In the genomic region with DNA sequence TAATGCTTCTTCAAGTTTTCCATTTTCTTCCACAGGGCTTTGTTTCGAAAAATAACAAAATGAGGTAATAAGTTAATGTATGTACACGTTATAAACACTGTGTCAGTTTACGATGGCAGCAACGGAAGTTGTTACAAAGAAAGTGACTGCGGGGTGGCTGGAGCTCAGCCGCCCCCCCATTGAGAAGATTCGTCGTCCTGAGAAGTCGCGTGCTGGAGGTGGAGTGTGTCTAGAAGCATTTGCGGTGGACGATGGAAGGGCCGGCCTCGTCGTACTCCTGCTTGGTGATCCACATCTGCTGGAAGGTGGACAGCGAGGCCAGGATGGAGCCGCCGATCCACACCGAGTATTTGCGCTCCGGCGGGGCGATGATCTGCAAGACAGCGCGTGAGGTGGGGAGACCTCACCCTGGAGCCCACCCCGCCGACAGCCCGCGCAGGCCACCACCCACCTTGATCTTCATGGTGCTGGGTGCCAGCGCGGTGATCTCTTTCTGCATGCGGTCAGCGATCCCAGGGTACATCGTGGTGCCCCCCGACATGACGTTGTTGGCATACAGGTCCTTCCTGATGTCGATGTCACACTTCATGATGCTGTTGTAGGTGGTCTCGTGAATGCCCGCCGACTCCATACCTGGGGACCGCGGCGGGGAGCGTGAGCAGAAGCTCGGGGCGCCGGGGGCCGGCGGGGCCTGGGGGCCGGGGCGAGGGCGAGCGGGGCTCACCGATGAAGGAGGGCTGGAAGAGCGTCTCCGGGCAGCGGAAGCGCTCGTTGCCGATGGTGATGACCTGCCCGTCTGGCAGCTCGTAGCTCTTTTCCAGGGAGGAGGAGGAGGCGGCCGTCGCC, we compare ENCODE assay signal across 9 cellular contexts. TPM values are rescaled to one million over a fixed set of nuclear protein-coding genes. Genes with fewer than 3 reads are reported as not detected.
A peak's percentile ranks its signal among the peaks of the same experiment; 100 is the strongest.
DNase-seq lines count a peak whose midpoint lies in the region; ATAC-seq and TF ChIP-seq lines count a peak whose summit lies in the region.
"Had no signal": no experiment of that assay in that cellular context is flagged by ENCODE, and none has a peak within 500 bp of the region (broad histone marks: within the 10 kb centered on the region; RNA-seq: fewer than 3 reads in every experiment).

No MANE protein-coding gene starts in this region.

- WGBS in body of pancreas, 2 donors: 4 to 6% methylated on average over 15 to 59 of the region's 65 CpGs

- peak overlapping the region; percentile 69 for H3K4me3 ChIP-seq in CD4-positive, CD25-positive, alpha-beta regulatory T cell (ENCODE audit: low read depth, low read length)
- peak overlapping the region; percentile 38 for H3K4me3 ChIP-seq in HUES6 (ENCODE audit: low read depth, low read length)
- H3K4me3 ChIP-seq in dorsolateral prefrontal cortex: peak overlapping the region in 57 of 59 donors; percentile 3 to 61 (median 42)
- H3K4me3 ChIP-seq in body of pancreas: no peak overlapping the region

- H3K27me3 Mint-ChIP-seq in CD4-positive, CD25-positive, alpha-beta regulatory T cell: peaks cover 80% of the 10 kb centered on the region
- H3K27me3 Mint-ChIP-seq in nephron (ENCODE audit: low read depth): peaks cover 85% of the 10 kb centered on the region

- DNase-seq in CD4-positive, CD25-positive, alpha-beta regulatory T cell: peak in 1 of 3 donors; percentile 33
- DNase-seq in dorsolateral prefrontal cortex (no peak), body of pancreas (no peak), kidney glomerular epithelial cell (lab: John Stamatoyannopoulos, UW) (no peak), superior temporal gyrus (ENCODE audit: extremely low spot score) (no peak)
- DNase-seq: NCI-H1436 had no signal

- no peaks in the 10 kb centered on the region for H3K36me3 Mint-ChIP-seq in CD4-positive, CD25-positive, alpha-beta regulatory T cell
- peaks cover 6% of the 10 kb centered on the region for H3K36me3 Mint-ChIP-seq in nephron (ENCODE audit: low read depth)

- peaks cover 0 to 2% (median 0%) of the 10 kb centered on the region in 7 donors for H3K9me3 Mint-ChIP-seq in CD4-positive, CD25-positive, alpha-beta regulatory T cell
- peaks cover 4% of the 10 kb centered on the region for H3K9me3 Mint-ChIP-seq in nephron

- no peaks in the 10 kb centered on the region for H3K36me3 ChIP-seq in CD4-positive, CD25-positive, alpha-beta regulatory T cell (ENCODE audit: control insufficient read depth, insufficient read depth, low read length)
- no peaks in the 10 kb centered on the region for H3K36me3 ChIP-seq in HUES6 (ENCODE audit: control insufficient read depth, insufficient read depth, low read length)
- H3K36me3 ChIP-seq in body of pancreas (replicated peaks in 1 of 2; ENCODE audit: insufficient read depth in 1 of 2, low read depth in 2 of 2): no peaks in the 10 kb centered on the region

- TF ChIP-seq POLR2A in body of pancreas (IDR thresholded peaks at IDR 0.05): no peak

- intact Hi-C loops in dorsolateral prefrontal cortex (cut with DNase I) (no loop called here), body of pancreas (cut with DNase I) (no loop called here)

- no peak for ATAC-seq in CD4-positive, CD25-positive, alpha-beta regulatory T cell (ENCODE audit: low read depth in 2 of 2)
- ATAC-seq in body of pancreas (no peak), HG02642 (IDR thresholded peaks at IDR 0.05; ENCODE audit: poor library complexity, unreplicated experiment) (no peak)

- peaks cover 32% of the 10 kb centered on the region for H3K27me3 ChIP-seq in CD4-positive, CD25-positive, alpha-beta regulatory T cell (ENCODE audit: control insufficient read depth, insufficient read depth, low read length)
- peaks cover 64% of the 10 kb centered on the region for H3K27me3 ChIP-seq in HUES6 (ENCODE audit: control insufficient read depth, insufficient read depth, low read length)
- peaks cover 0 to 61% (median 37%) of the 10 kb centered on the region in 45 donors for H3K27me3 ChIP-seq in dorsolateral prefrontal cortex
- peaks cover 6 to 46% of the 10 kb centered on the region in 2 donors for H3K27me3 ChIP-seq in body of pancreas

- peaks cover 5 to 27% (median 7%) of the 10 kb centered on the region in 4 donors for H3K4me1 Mint-ChIP-seq in CD4-positive, CD25-positive, alpha-beta regulatory T cell
- H3K4me1 Mint-ChIP-seq in nephron: peaks cover 27% of the 10 kb centered on the region

- H3K27ac Mint-ChIP-seq in CD4-positive, CD25-positive, alpha-beta regulatory T cell: no peak overlapping the region
- no peak overlapping the region for H3K27ac Mint-ChIP-seq in nephron

- H3K4me3 Mint-ChIP-seq in CD4-positive, CD25-positive, alpha-beta regulatory T cell: peak overlapping the region; percentile 43 to 84 (median 82)
- peak overlapping the region; percentile 59 to 81 (median 75) for H3K4me3 Mint-ChIP-seq in nephron

- no peak overlapping the region for H3K9ac ChIP-seq in HUES6 (ENCODE audit: low read length)

- H3K9me3 ChIP-seq in CD4-positive, CD25-positive, alpha-beta regulatory T cell (ENCODE audit: control insufficient read depth in 2 of 2, low read length in 2 of 2): no peaks in the 10 kb centered on the region
- H3K9me3 ChIP-seq in HUES6 (ENCODE audit: control insufficient read depth, insufficient read depth, low read depth, low read length) (no peaks in the 10 kb centered on the region), body of pancreas (no peaks in the 10 kb centered on the region)

- H3K27ac ChIP-seq in CD4-positive, CD25-positive, alpha-beta regulatory T cell (ENCODE audit: insufficient read depth, low read length, poor library complexity, severe bottlenecking): no peak overlapping the region
- H3K27ac ChIP-seq in HUES6 (ENCODE audit: low read depth, low read length) (no peak overlapping the region), dorsolateral prefrontal cortex (no peak overlapping the region), body of pancreas (no peak overlapping the region)

- H3K4me1 ChIP-seq in CD4-positive, CD25-positive, alpha-beta regulatory T cell (ENCODE audit: control insufficient read depth, insufficient read depth, low read length, poor library complexity, severe bottlenecking): peaks cover 22% of the 10 kb centered on the region
- H3K4me1 ChIP-seq in HUES6 (ENCODE audit: control insufficient read depth, insufficient read depth, low read length) (peaks cover 13% of the 10 kb centered on the region), body of pancreas (peaks cover 21% of the 10 kb centered on the region)

- TF ChIP-seq CTCF in dorsolateral prefrontal cortex (IDR thresholded peaks at IDR 0.05 in 54 of 56, conservative IDR thresholded peaks at IDR 0.05 in 2 of 56; ENCODE audit: low read depth in 1 of 56, partially characterized antibody in 56 of 56): no peak
- no peak for TF ChIP-seq CTCF in nephron (IDR thresholded peaks at IDR 0.05; ENCODE audit: unreplicated experiment in 3 of 3)
- no peak for TF ChIP-seq CTCF in body of pancreas (IDR thresholded peaks at IDR 0.05)

RNA-seq across cellular contexts. Expression of a gene that starts 2.4 kb away (rescaled TPM):
- not detected for total RNA-seq in CD4-positive, CD25-positive, alpha-beta regulatory T cell
- polyA plus RNA-seq in CD4-positive, CD25-positive, alpha-beta regulatory T cell: not detected
- total RNA-seq in dorsolateral prefrontal cortex: 1 to 10 TPM in 52 of 120 experiments, under 1 TPM in 54, not detected in 14; 0.29 to 3.3 (median 0.96) TPM
- total RNA-seq in body of pancreas: 1 to 10 TPM in 1 of 2 donors, not detected in 1; 7.6 TPM

Comparison
In these comparisons a context has a peak if more than half of its experiments do, and no peak if none do; other contexts are left out.
1. H3K4me3 ChIP-seq: peak in CD4-positive, CD25-positive, alpha-beta regulatory T cell (single experiment), HUES6 (single experiment) and dorsolateral prefrontal cortex (57 of 59); none in body of pancreas (0 of 2).